In the genomic region with DNA sequence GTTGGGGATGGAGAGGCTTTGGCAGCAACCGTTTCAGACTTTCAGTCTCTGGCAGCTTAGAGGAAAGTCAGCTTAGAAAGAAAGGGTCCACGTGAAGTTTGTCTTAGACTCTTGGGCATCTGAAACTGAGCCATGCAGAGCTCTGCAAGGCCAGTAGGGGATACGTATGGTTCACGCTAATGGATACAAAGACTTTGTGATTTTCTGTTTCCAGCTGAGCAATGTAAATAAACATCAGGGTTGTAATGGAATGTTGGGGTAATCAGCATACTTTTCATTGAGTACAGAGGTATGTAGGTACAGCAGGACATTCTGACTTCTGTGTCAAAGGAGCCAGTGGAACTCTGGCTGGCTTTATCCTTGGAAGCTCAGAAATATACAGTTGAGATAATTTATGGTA, we compare ENCODE assay signal across 17 cellular contexts. TPM values are rescaled to one million over a fixed set of nuclear protein-coding genes. Genes with fewer than 3 reads are reported as not detected.
A peak's percentile ranks its signal among the peaks of the same experiment; 100 is the strongest.
DNase-seq lines count a peak whose midpoint lies in the region; ATAC-seq lines count a peak whose summit lies in the region.
"Had no signal": no experiment of that assay in that cellular context is flagged by ENCODE, and none has a peak within 500 bp of the region (broad histone marks: within the 10 kb centered on the region; RNA-seq: fewer than 3 reads in every experiment).

No MANE protein-coding gene starts in this region.

- peaks cover 21% of the 10 kb centered on the region for H3K4me1 Mint-ChIP-seq in activated CD4-positive, alpha-beta memory T cell treated with anti-CD3 and anti-CD28 coated beads for 36 hours (ENCODE audit: low read depth)
- peaks cover 40% of the 10 kb centered on the region for H3K4me1 Mint-ChIP-seq in activated CD4-positive, alpha-beta memory T cell treated with anti-CD3 and anti-CD28 coated beads, Interleukin-2, amount 10 ng/mL, durations not matched to agents 7 days and 5 days
- H3K4me1 Mint-ChIP-seq in stimulated activated memory B cell treated with anti-CD40 and anti-IgM and Interleukin-4, amounts not matched to agents 10 μg/mL and 1 μg/mL and 100 μg/mL, for 72 hours: peaks cover 44% of the 10 kb centered on the region

- no peaks in the 10 kb centered on the region for H3K9me3 ChIP-seq in iPS DF 6.9 (ENCODE audit: control insufficient read depth, insufficient read depth, low read length)
- H3K9me3 ChIP-seq: ascending aorta had no signal

- H3K27me3 ChIP-seq in iPS DF 6.9 (ENCODE audit: control insufficient read depth, insufficient read depth, low read length): no peaks in the 10 kb centered on the region
- H3K27me3 ChIP-seq: ascending aorta, spleen had no signal

- DNase-seq in activated CD4-positive, alpha-beta memory T cell treated with anti-CD3 and anti-CD28 coated beads for 36 hours: no peak
- DNase-seq in activated CD4-positive, alpha-beta memory T cell treated with anti-CD3 and anti-CD28 coated beads, Interleukin-2, amount 10 ng/mL, durations not matched to agents 7 days and 5 days: no peak
- DNase-seq in amniotic epithelial cell (ENCODE audit: low read depth) (peak; percentile 24), iPS DF 6.9 (ENCODE audit: low read depth, low spot score) (peak; percentile 37), superior temporal gyrus (ENCODE audit: extremely low spot score) (no peak), Ammon's horn (ENCODE audit: low spot score) (no peak)
- DNase-seq: activated CD4-positive, alpha-beta T cell treated with anti-CD3 and anti-CD28 coated beads for 36 hours; immature natural killer cell; KBM-7; NCI-H187 treated with DMSO at 0.1 percent for 48 hours; NK-92 treated with Interleukin-12 subunit alpha and Interleukin-12 subunit beta, amount 100 ng/mL, for 24 hours; spleen; trophoblast cell had no signal

- peaks cover 2% of the 10 kb centered on the region for H3K4me1 ChIP-seq in iPS DF 6.9 (ENCODE audit: control insufficient read depth, insufficient read depth, low read length)
- H3K4me1 ChIP-seq: ascending aorta had no signal

- H3K4me3 ChIP-seq in iPS DF 6.9 (ENCODE audit: low read length): no peak overlapping the region
- H3K4me3 ChIP-seq: ascending aorta, spleen had no signal

- ATAC-seq in stimulated activated memory B cell treated with anti-CD40 and anti-IgM and Interleukin-4, amounts not matched to agents 10 μg/mL and 1 μg/mL and 100 μg/mL, for 72 hours: no peak
- ATAC-seq in HG02642 (IDR thresholded peaks at IDR 0.05; ENCODE audit: poor library complexity, unreplicated experiment): no peak
- ATAC-seq: activated CD4-positive, alpha-beta T cell treated with anti-CD3 and anti-CD28 coated beads for 36 hours had no signal

- no peaks in the 10 kb centered on the region for H3K27me3 Mint-ChIP-seq in activated CD4-positive, alpha-beta memory T cell treated with anti-CD3 and anti-CD28 coated beads for 36 hours
- H3K27me3 Mint-ChIP-seq in activated CD4-positive, alpha-beta memory T cell treated with anti-CD3 and anti-CD28 coated beads, Interleukin-2, amount 10 ng/mL, durations not matched to agents 7 days and 5 days: no peaks in the 10 kb centered on the region
- H3K27me3 Mint-ChIP-seq in stimulated activated memory B cell treated with anti-CD40 and anti-IgM and Interleukin-4, amounts not matched to agents 10 μg/mL and 1 μg/mL and 100 μg/mL, for 72 hours: no peaks in the 10 kb centered on the region
- H3K27me3 Mint-ChIP-seq: activated CD4-positive, alpha-beta T cell treated with anti-CD3 and anti-CD28 coated beads for 36 hours had no signal

- no peak overlapping the region for H3K27ac ChIP-seq in iPS DF 6.9 (ENCODE audit: low read length)
- H3K27ac ChIP-seq: ascending aorta, spleen had no signal

- WGBS in iPS DF 6.9 (ENCODE audit: insufficient coverage, insufficient read length): no CpG with 5 or more reads among the region's 4 CpGs

- CTCF ChIA-PET in activated CD4-positive, alpha-beta memory T cell treated with anti-CD3 and anti-CD28 coated beads for 36 hours (lab: Charles Lee): interaction anchor here (0.7 to 1.7 kb wide), 3 partner anchors 26 to 31 kb away, joined by 3 to 4 read pairs (median 4); no protein-coding TSS in a partner anchor
- CTCF ChIA-PET in activated CD4-positive, alpha-beta memory T cell treated with anti-CD3 and anti-CD28 coated beads, Interleukin-2, amount 10 ng/mL, durations not matched to agents 7 days and 5 days (lab: Charles Lee): interaction anchor here (0.5 to 1.9 kb wide), 6 partner anchors 28 to 108 kb away, joined by 3 to 12 read pairs (median 4); no protein-coding TSS in a partner anchor

- H3K9me3 Mint-ChIP-seq in activated CD4-positive, alpha-beta memory T cell treated with anti-CD3 and anti-CD28 coated beads for 36 hours: no peaks in the 10 kb centered on the region
- H3K9me3 Mint-ChIP-seq in activated CD4-positive, alpha-beta memory T cell treated with anti-CD3 and anti-CD28 coated beads, Interleukin-2, amount 10 ng/mL, durations not matched to agents 7 days and 5 days: no peaks in the 10 kb centered on the region
- H3K9me3 Mint-ChIP-seq in stimulated activated memory B cell treated with anti-CD40 and anti-IgM and Interleukin-4, amounts not matched to agents 10 μg/mL and 1 μg/mL and 100 μg/mL, for 72 hours: no peaks in the 10 kb centered on the region
- H3K9me3 Mint-ChIP-seq: activated T-helper 1 cell treated with anti-CD3 and anti-CD28 coated beads, Interleukin-12 subunit alpha, Interleukin-12 subunit beta, Interleukin-2, Interleukin-4 antibody, amounts not matched to agents 30 ng/mL and 10 ng/mL and 1 ng/mL, durations not matched to agents 14 hours and 24 hours and 36 hours; immature natural killer cell had no signal

- no peak overlapping the region for H3K4me3 Mint-ChIP-seq in activated CD4-positive, alpha-beta memory T cell treated with anti-CD3 and anti-CD28 coated beads for 36 hours
- H3K4me3 Mint-ChIP-seq in activated CD4-positive, alpha-beta memory T cell treated with anti-CD3 and anti-CD28 coated beads, Interleukin-2, amount 10 ng/mL, durations not matched to agents 7 days and 5 days: no peak overlapping the region
- no peak overlapping the region for H3K4me3 Mint-ChIP-seq in stimulated activated memory B cell treated with anti-CD40 and anti-IgM and Interleukin-4, amounts not matched to agents 10 μg/mL and 1 μg/mL and 100 μg/mL, for 72 hours
- H3K4me3 Mint-ChIP-seq: activated CD4-positive, alpha-beta T cell treated with anti-CD3 and anti-CD28 coated beads for 36 hours; activated T-helper 1 cell treated with anti-CD3 and anti-CD28 coated beads, Interleukin-12 subunit alpha, Interleukin-12 subunit beta, Interleukin-2, Interleukin-4 antibody, amounts not matched to agents 30 ng/mL and 10 ng/mL and 1 ng/mL, durations not matched to agents 14 hours and 24 hours and 36 hours; immature natural killer cell had no signal

- intact Hi-C loops in activated CD4-positive, alpha-beta memory T cell treated with anti-CD3 and anti-CD28 coated beads for 36 hours (cut with micrococcal nuclease): no loop called here

- POLR2A ChIA-PET in activated CD4-positive, alpha-beta memory T cell treated with anti-CD3 and anti-CD28 coated beads for 36 hours (lab: Charles Lee): interaction anchor here (1.0 to 1.3 kb wide), 2 partner anchors 13 to 31 kb away, joined by 3 read pairs; a partner anchor contains a TSS
- POLR2A ChIA-PET in activated CD4-positive, alpha-beta memory T cell treated with anti-CD3 and anti-CD28 coated beads, Interleukin-2, amount 10 ng/mL, durations not matched to agents 7 days and 5 days (lab: Charles Lee): interaction anchor here (1.0 to 1.7 kb wide), 5 partner anchors 13 to 52 kb away, joined by 3 to 9 read pairs (median 4); a partner anchor contains a TSS

- peak overlapping the region; percentile 19 for H3K27ac Mint-ChIP-seq in activated CD4-positive, alpha-beta memory T cell treated with anti-CD3 and anti-CD28 coated beads for 36 hours
- no peak overlapping the region for H3K27ac Mint-ChIP-seq in activated CD4-positive, alpha-beta memory T cell treated with anti-CD3 and anti-CD28 coated beads, Interleukin-2, amount 10 ng/mL, durations not matched to agents 7 days and 5 days
- peak overlapping the region; percentile 31 for H3K27ac Mint-ChIP-seq in stimulated activated memory B cell treated with anti-CD40 and anti-IgM and Interleukin-4, amounts not matched to agents 10 μg/mL and 1 μg/mL and 100 μg/mL, for 72 hours
- H3K27ac Mint-ChIP-seq: activated CD4-positive, alpha-beta T cell treated with anti-CD3 and anti-CD28 coated beads for 36 hours; activated T-helper 1 cell treated with anti-CD3 and anti-CD28 coated beads, Interleukin-12 subunit alpha, Interleukin-12 subunit beta, Interleukin-2, Interleukin-4 antibody, amounts not matched to agents 30 ng/mL and 10 ng/mL and 1 ng/mL, durations not matched to agents 14 hours and 24 hours and 36 hours; immature natural killer cell had no signal

- no peaks in the 10 kb centered on the region for H3K36me3 ChIP-seq in iPS DF 6.9 (ENCODE audit: control insufficient read depth, insufficient read depth, low read length)

- peaks cover 27% of the 10 kb centered on the region for H3K36me3 Mint-ChIP-seq in activated CD4-positive, alpha-beta memory T cell treated with anti-CD3 and anti-CD28 coated beads for 36 hours
- peaks cover 40% of the 10 kb centered on the region for H3K36me3 Mint-ChIP-seq in activated CD4-positive, alpha-beta memory T cell treated with anti-CD3 and anti-CD28 coated beads, Interleukin-2, amount 10 ng/mL, durations not matched to agents 7 days and 5 days (ENCODE audit: low read depth)
- peaks cover 67% of the 10 kb centered on the region for H3K36me3 Mint-ChIP-seq in stimulated activated memory B cell treated with anti-CD40 and anti-IgM and Interleukin-4, amounts not matched to agents 10 μg/mL and 1 μg/mL and 100 μg/mL, for 72 hours

RNA-seq across cellular contexts. Expression of a gene that starts 31.0 kb away (rescaled TPM):
- 10 to 100 TPM; 52.5 to 52.9 TPM for total RNA-seq in activated CD4-positive, alpha-beta memory T cell treated with anti-CD3 and anti-CD28 coated beads for 36 hours
- total RNA-seq in activated CD4-positive, alpha-beta memory T cell treated with anti-CD3 and anti-CD28 coated beads, Interleukin-2, amount 10 ng/mL, durations not matched to agents 7 days and 5 days: 10 to 100 TPM; 59.2 to 59.3 TPM

Comparison
In these comparisons a context has a peak if more than half of its experiments do, and no peak if none do; other contexts are left out.
1. DNase-seq: peak in amniotic epithelial cell (single experiment) and iPS DF 6.9 (single experiment); none in activated CD4-positive, alpha-beta memory T cell treated with anti-CD3 and anti-CD28 coated beads for 36 hours (single experiment), activated CD4-positive, alpha-beta memory T cell treated with anti-CD3 and anti-CD28 coated beads, Interleukin-2, amount 10 ng/mL, durations not matched to agents 7 days and 5 days (single experiment), superior temporal gyrus (single experiment) and Ammon's horn (single experiment).